In genomic region chr21:13651746-13652145, GRCh38 we compare ENCODE assay signal across 19 cellular contexts. TPM values are rescaled to one million over a fixed set of nuclear protein-coding genes. Genes with fewer than 3 reads are reported as not detected.
"Had no signal": no experiment of that assay in that cellular context is flagged by ENCODE, and none has a peak within 500 bp of the region (broad histone marks: within the 10 kb centered on the region; RNA-seq: fewer than 3 reads in every experiment).

No MANE protein-coding gene starts in this region.

RNA-seq across cellular contexts. Expression of gene POTED, which starts 42.2 kb away (rescaled TPM):
- total RNA-seq: activated CD4-positive, alpha-beta memory T cell treated with anti-CD3 and anti-CD28 coated beads for 36 hours; activated CD4-positive, alpha-beta T cell treated with anti-CD3 and anti-CD28 coated beads for 36 hours; activated CD8-positive, alpha-beta memory T cell treated with anti-CD3 and anti-CD28 coated beads for 36 hours; activated CD8-positive, alpha-beta T cell treated with anti-CD3 and anti-CD28 coated beads for 36 hours; activated naive CD4-positive, alpha-beta T cell treated with anti-CD3 and anti-CD28 coated beads for 36 hours; activated naive CD8-positive, alpha-beta T cell treated with anti-CD3 and anti-CD28 coated beads, Interleukin-2, amount 10 ng/mL, durations not matched to agents 7 days and 5 days; activated T-cell treated with anti-CD3 and anti-CD28 coated beads, Interleukin-2, amount 50 U/mL, for 4 hours; activated T-cell treated with anti-CD3 and anti-CD28 coated beads, Interleukin-2, amount 50 U/mL, for 72 hours; activated T-helper 1 cell treated with anti-CD3 and anti-CD28 coated beads, Interleukin-12 subunit alpha, Interleukin-12 subunit beta, Interleukin-2, Interleukin-4 antibody, amounts not matched to agents 30 ng/mL and 10 ng/mL and 1 ng/mL, durations not matched to agents 14 hours and 24 hours and 36 hours; activated T-helper 17 cell treated with anti-CD3 and anti-CD28 coated beads, Interleukin-2, amount 50 U/mL, for 72 hours; ascending aorta; bronchial epithelial cell; cardiac muscle cell; T-cell; T-helper 1 cell treated with Interleukin-12 subunit alpha and Interleukin-12 subunit beta and Interleukin-4 antibody, amounts not matched to agents 30 ng/mL and 1 ng/mL, for 36 hours; T-helper 17 cell; T-helper 2 cell treated with Interferon-gamma antibody and Interleukin-4, amounts not matched to agents 100 ng/mL and 5 ng/mL, for 36 hours; WTC11 had no signal
- polyA plus RNA-seq: adipose tissue, cardiac muscle cell had no signal
